8 cellular contexts compared by ENCODE assay signal in the genomic region with DNA sequence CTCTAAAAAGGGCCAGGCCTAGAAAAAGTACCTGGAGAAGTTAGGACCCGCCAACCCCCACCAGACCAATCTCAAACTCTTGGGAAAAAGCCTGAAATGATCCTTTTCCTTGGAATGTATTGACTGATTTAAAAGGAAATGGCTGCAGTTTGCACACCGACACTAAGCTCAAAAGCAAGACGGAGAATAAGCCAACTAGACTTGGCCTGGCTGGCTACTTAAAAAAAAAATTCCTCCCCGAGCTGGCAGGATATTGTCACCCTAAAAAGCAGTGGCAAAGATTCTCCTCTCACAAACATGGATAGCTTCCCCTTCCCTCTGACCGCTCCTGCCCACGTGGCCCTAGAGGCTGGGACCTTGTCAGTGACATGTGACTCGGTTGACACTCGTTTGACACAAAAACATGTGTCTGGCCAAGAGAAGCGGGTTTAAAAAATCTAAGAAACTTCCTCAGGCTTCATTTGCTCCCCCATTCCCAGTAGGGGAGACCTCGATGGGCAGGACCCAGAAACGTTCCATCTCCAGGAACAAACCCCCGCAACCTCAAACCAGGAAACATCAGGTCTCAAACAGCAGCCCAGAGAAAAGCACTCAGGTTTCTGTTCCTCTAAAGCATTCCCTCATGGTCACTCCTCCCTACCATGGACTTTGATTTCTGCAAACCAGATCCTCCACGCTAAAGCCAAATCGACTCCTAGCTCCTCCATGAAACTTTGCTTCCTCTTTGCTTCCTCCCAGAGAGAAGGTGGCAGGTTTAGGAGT. TPM values are rescaled to one million over a fixed set of nuclear protein-coding genes. Genes with fewer than 3 reads are reported as not detected.
A peak's percentile ranks its signal among the peaks of the same experiment; 100 is the strongest.
DNase-seq lines count a peak whose midpoint lies in the region; ATAC-seq and TF ChIP-seq lines count a peak whose summit lies in the region.

No MANE protein-coding gene starts in this region.

- DNase-seq in Caco-2 (no peak), NOMO-1 treated with dmso at 0.1 percent for 144 hours (lab: John Stamatoyannopoulos, UW; ENCODE audit: unreplicated experiment) (peak; percentile 70), dorsolateral prefrontal cortex (peak in 6 of 10 donors; percentile 44 to 70 (median 56)), midbrain (lab: John Stamatoyannopoulos, UW) (peak; percentile 78), NCI-H2107 (lab: John Stamatoyannopoulos, UW) (no peak), NCI-H1105 treated with DMSO at 0.1 percent for 48 hours (lab: John Stamatoyannopoulos, UW) (no peak)

- CTCF ChIA-PET in Caco-2 (lab: Charles Lee): no interaction called here

- no peaks in the 10 kb centered on the region for H3K27me3 Mint-ChIP-seq in Caco-2 (ENCODE audit: insufficient read depth, unreplicated experiment)

- no peaks in the 10 kb centered on the region for H3K36me3 ChIP-seq in Caco-2 (ENCODE audit: control insufficient read depth, insufficient read depth, low read length)
- H3K36me3 ChIP-seq in urinary bladder (ENCODE audit: insufficient read depth): no peaks in the 10 kb centered on the region

- H3K4me3 ChIP-seq in Caco-2 (ENCODE audit: low read depth, low read length) (no peak overlapping the region), dorsolateral prefrontal cortex (peak overlapping the region in 58 of 59 donors; percentile 22 to 97 (median 88)), urinary bladder (ENCODE audit: low read depth, low read length) (no peak overlapping the region)

- 34% methylated on average over 14 of the region's 14 CpGs for WGBS in urinary bladder

- no TSS peak for BruUV-seq in Caco-2 (replicated peaks; lab: Mats Ljungman, UMichigan)

- no peak for ATAC-seq in GM18858 (IDR thresholded peaks at IDR 0.05; ENCODE audit: unreplicated experiment)

- H3K27ac Mint-ChIP-seq in Caco-2 (ENCODE audit: unreplicated experiment): peak overlapping the region; percentile 77

- no peaks in the 10 kb centered on the region for H3K9me3 ChIP-seq in Caco-2

- TF ChIP-seq CTCF in Caco-2 (IDR thresholded peaks at IDR 0.05; ENCODE audit: insufficient read depth in 1 of 2, low read depth in 1 of 2, low read length in 1 of 2, severe bottlenecking in 1 of 2, unreplicated experiment in 1 of 2) (no peak), dorsolateral prefrontal cortex (IDR thresholded peaks at IDR 0.05 in 54 of 56, conservative IDR thresholded peaks at IDR 0.05 in 2 of 56; ENCODE audit: low read depth in 1 of 56, partially characterized antibody in 56 of 56) (no peak)

- H3K27ac ChIP-seq in dorsolateral prefrontal cortex (peak overlapping the region in 58 of 59 donors; percentile 7 to 100 (median 94)), urinary bladder (ENCODE audit: low read depth) (peak overlapping the region; percentile 95)

- H3K4me3 Mint-ChIP-seq in Caco-2 (ENCODE audit: unreplicated experiment): peak overlapping the region; percentile 84

- H3K4me1 ChIP-seq in Caco-2 (no peaks in the 10 kb centered on the region), urinary bladder (ENCODE audit: insufficient read depth) (no peaks in the 10 kb centered on the region)

- no peaks in the 10 kb centered on the region for H3K4me1 Mint-ChIP-seq in Caco-2 (ENCODE audit: low read depth, unreplicated experiment)

- no peaks in the 10 kb centered on the region for H3K9me3 Mint-ChIP-seq in Caco-2 (ENCODE audit: unreplicated experiment)

- intact Hi-C loops in Caco-2 (cut with micrococcal nuclease; ENCODE audit: unreplicated experiment): loop anchor here (5.0 kb wide), 1 partner anchor 503 kb away; no protein-coding TSS in a partner anchor
- intact Hi-C loops in dorsolateral prefrontal cortex (cut with DNase I): loop anchor here (5.0 to 10.0 kb wide), 4 partner anchors 50 to 122 kb away; a partner anchor contains a TSS

- H3K27me3 ChIP-seq in Caco-2 (replicated peaks; ENCODE audit: control insufficient read depth, insufficient read depth, low read length) (no peaks in the 10 kb centered on the region), dorsolateral prefrontal cortex (no peaks in the 10 kb centered on the region)

- POLR2A ChIA-PET in Caco-2 (lab: Charles Lee): no interaction called here

- peaks cover 25% of the 10 kb centered on the region for H3K36me3 Mint-ChIP-seq in Caco-2 (ENCODE audit: insufficient read depth, unreplicated experiment)

RNA-seq across cellular contexts. Expression of a gene that starts 1.3 kb away (rescaled TPM):
- total RNA-seq in Caco-2 (2022): 11.5 and 13.4 TPM in 2 replicates
- 10 to 100 TPM in 109 of 120 experiments, 1 to 10 TPM in 11; 7.9 to 26.0 (median 14.0) TPM for total RNA-seq in dorsolateral prefrontal cortex
- total RNA-seq in urinary bladder: 2.9 TPM
- 8.1 TPM for polyA plus RNA-seq in urinary bladder

RNA-seq across cellular contexts. Expression of a gene that starts 23.1 kb away (rescaled TPM):
- total RNA-seq in Caco-2 (2022) (not detected in 2 replicates), dorsolateral prefrontal cortex (not detected), urinary bladder (not detected)
- polyA plus RNA-seq in urinary bladder: not detected

RNA-seq across cellular contexts. Expression of a gene that starts 26.8 kb away (rescaled TPM):
- total RNA-seq in Caco-2 (2022): 4.7 and 5.6 TPM in 2 replicates
- 1 to 10 TPM; 2.0 to 8.6 (median 4.2) TPM for total RNA-seq in dorsolateral prefrontal cortex
- total RNA-seq in urinary bladder: 2.0 TPM
- 4.8 TPM for polyA plus RNA-seq in urinary bladder

RNA-seq across cellular contexts. Expression of a gene that starts 52.5 kb away (rescaled TPM):
- total RNA-seq in Caco-2 (2022) (41.1 and 43.0 TPM in 2 replicates), dorsolateral prefrontal cortex (10 to 100 TPM; 12.2 to 26.7 (median 17.6) TPM), urinary bladder (6.6 TPM)
- 26.0 TPM for polyA plus RNA-seq in urinary bladder

RNA-seq across cellular contexts. Expression of a gene that starts 57.1 kb away (rescaled TPM):
- total RNA-seq in Caco-2 (2022) (25.9 TPM in 2 replicates), dorsolateral prefrontal cortex (1 to 10 TPM in 119 of 120 experiments, under 1 TPM in 1; 0.63 to 8.5 (median 4.1) TPM), urinary bladder (0.90 TPM)
- polyA plus RNA-seq in urinary bladder: 2.8 TPM

Comparison
In these comparisons a context has a peak if more than half of its experiments do, and no peak if none do; other contexts are left out.
1. DNase-seq: peak in NOMO-1 treated with dmso at 0.1 percent for 144 hours (single experiment), dorsolateral prefrontal cortex (6 of 10) and midbrain (single experiment); none in Caco-2 (0 of 2), NCI-H2107 (single experiment) and NCI-H1105 treated with DMSO at 0.1 percent for 48 hours (single experiment).
2. H3K4me3 ChIP-seq: peak in dorsolateral prefrontal cortex (58 of 59); none in Caco-2 (single experiment) and urinary bladder (single experiment).